Comparison of ENCODE assay signal across 33 cellular contexts in genomic region chr13:34776984-34777913, GRCh38.
"Had no signal": no experiment of that assay in that cellular context is flagged by ENCODE, and none has a peak within 500 bp of the region (broad histone marks: within the 10 kb centered on the region; RNA-seq: fewer than 3 reads in every experiment).

No MANE protein-coding gene starts in this region.

- H3K4me1 Mint-ChIP-seq: activated CD4-positive, alpha-beta T cell treated with anti-CD3 and anti-CD28 coated beads, Interleukin-2, amount 10 ng/mL, durations not matched to agents 24 days and 14 days; activated naive CD4-positive, alpha-beta T cell treated with anti-CD3 and anti-CD28 coated beads, Interleukin-2, amount 10 ng/mL, durations not matched to agents 7 days and 5 days; activated naive CD8-positive, alpha-beta T cell treated with anti-CD3 and anti-CD28 coated beads, Interleukin-2, amount 10 ng/mL, durations not matched to agents 7 days and 5 days; immature natural killer cell; naive B cell; stimulated activated effector memory CD8-positive, alpha-beta T cell treated with anti-CD3 and anti-CD28 coated beads, Interleukin-12 subunit alpha, Interleukin-12 subunit beta, amount 100 ng/mL, for 72 hours had no signal

- ATAC-seq: activated CD4-positive, CD25-positive, alpha-beta regulatory T cell treated with anti-CD3 and anti-CD28 coated beads, Interleukin-2, amount 50 U/mL, for 24 hours; effector memory CD8-positive, alpha-beta T cell; gastroesophageal sphincter; pancreas; sciatic nerve; stimulated activated effector memory CD8-positive, alpha-beta T cell treated with anti-CD3 and anti-CD28 coated beads, Interleukin-12 subunit alpha, Interleukin-12 subunit beta, amount 100 ng/mL, for 72 hours had no signal

- DNase-seq: activated CD4-positive, alpha-beta memory T cell treated with anti-CD3 and anti-CD28 coated beads for 36 hours; activated CD4-positive, alpha-beta T cell treated with anti-CD3 and anti-CD28 coated beads, Interleukin-2, amount 10 ng/mL, durations not matched to agents 24 days and 14 days; activated CD8-positive, alpha-beta memory T cell treated with anti-CD3 and anti-CD28 coated beads, Interleukin-2, amount 50 U/mL, for 4 hours; activated gamma-delta T cell; activated naive CD4-positive, alpha-beta T cell treated with anti-CD3 and anti-CD28 coated beads, Interleukin-2, amount 10 ng/mL, durations not matched to agents 7 days and 5 days; activated naive CD8-positive, alpha-beta T cell treated with anti-CD3 and anti-CD28 coated beads, Interleukin-2, amount 10 ng/mL, durations not matched to agents 7 days and 5 days; activated T-cell treated with anti-CD3 and anti-CD28 coated beads, Interleukin-2, amount 50 U/mL, for 1 hour; brain microvascular endothelial cell; cortex of kidney; effector memory CD8-positive, alpha-beta T cell; hippocampal formation; immature natural killer cell; kidney; left ventricle myocardium inferior; naive B cell; nephron progenitor cell; pancreas; retina; stimulated activated CD4-positive, alpha-beta T cell treated with anti-CD3 and anti-CD28 coated beads, Interleukin-4, amount 100 ng/mL, for 24 hours; T-helper 1 cell; trophoblast cell; uterus had no signal

- H3K36me3 ChIP-seq: brain microvascular endothelial cell, gastroesophageal sphincter, left ventricle myocardium inferior, neutrophil, pancreas, prostate gland, thoracic aorta, uterus had no signal

- H3K4me1 ChIP-seq: gastroesophageal sphincter, pancreas, prostate gland, uterus had no signal

- H3K9me3 Mint-ChIP-seq: activated CD4-positive, alpha-beta memory T cell treated with anti-CD3 and anti-CD28 coated beads for 36 hours; activated CD4-positive, alpha-beta T cell treated with anti-CD3 and anti-CD28 coated beads, Interleukin-2, amount 10 ng/mL, durations not matched to agents 24 days and 14 days; activated naive CD4-positive, alpha-beta T cell treated with anti-CD3 and anti-CD28 coated beads, Interleukin-2, amount 10 ng/mL, durations not matched to agents 7 days and 5 days; activated naive CD8-positive, alpha-beta T cell treated with anti-CD3 and anti-CD28 coated beads, Interleukin-2, amount 10 ng/mL, durations not matched to agents 7 days and 5 days; activated T-helper 1 cell treated with anti-CD3 and anti-CD28 coated beads, Interleukin-12 subunit alpha, Interleukin-12 subunit beta, Interleukin-2, Interleukin-4 antibody, amounts not matched to agents 30 ng/mL and 10 ng/mL and 1 ng/mL, durations not matched to agents 14 hours and 24 hours and 36 hours had no signal

- H3K27me3 Mint-ChIP-seq: activated CD4-positive, alpha-beta memory T cell treated with anti-CD3 and anti-CD28 coated beads for 36 hours; activated CD4-positive, alpha-beta T cell treated with anti-CD3 and anti-CD28 coated beads, Interleukin-2, amount 10 ng/mL, durations not matched to agents 24 days and 14 days; activated naive CD4-positive, alpha-beta T cell treated with anti-CD3 and anti-CD28 coated beads, Interleukin-2, amount 10 ng/mL, durations not matched to agents 7 days and 5 days; effector memory CD8-positive, alpha-beta T cell; naive B cell had no signal

- H3K9me3 ChIP-seq: neutrophil, pancreas, prostate gland, thoracic aorta, uterus had no signal

- H3K27ac Mint-ChIP-seq: activated CD4-positive, alpha-beta memory T cell treated with anti-CD3 and anti-CD28 coated beads for 36 hours; activated CD4-positive, alpha-beta T cell treated with anti-CD3 and anti-CD28 coated beads, Interleukin-2, amount 10 ng/mL, durations not matched to agents 24 days and 14 days; activated naive CD4-positive, alpha-beta T cell treated with anti-CD3 and anti-CD28 coated beads, Interleukin-2, amount 10 ng/mL, durations not matched to agents 7 days and 5 days; activated naive CD8-positive, alpha-beta T cell treated with anti-CD3 and anti-CD28 coated beads, Interleukin-2, amount 10 ng/mL, durations not matched to agents 7 days and 5 days; activated T-helper 1 cell treated with anti-CD3 and anti-CD28 coated beads, Interleukin-12 subunit alpha, Interleukin-12 subunit beta, Interleukin-2, Interleukin-4 antibody, amounts not matched to agents 30 ng/mL and 10 ng/mL and 1 ng/mL, durations not matched to agents 14 hours and 24 hours and 36 hours; effector memory CD8-positive, alpha-beta T cell; immature natural killer cell; nephron progenitor cell; stimulated activated effector memory CD8-positive, alpha-beta T cell treated with anti-CD3 and anti-CD28 coated beads, Interleukin-12 subunit alpha, Interleukin-12 subunit beta, amount 100 ng/mL, for 72 hours; stimulated activated naive CD8-positive, alpha-beta T cell treated with anti-CD3 and anti-CD28 coated beads, Interleukin-15, Interleukin-2, amounts not matched to agents 100 ng/mL and 50 ng/mL, for 24 hours had no signal

- H3K36me3 Mint-ChIP-seq: activated CD4-positive, alpha-beta memory T cell treated with anti-CD3 and anti-CD28 coated beads for 36 hours; activated naive CD4-positive, alpha-beta T cell treated with anti-CD3 and anti-CD28 coated beads, Interleukin-2, amount 10 ng/mL, durations not matched to agents 7 days and 5 days; activated naive CD8-positive, alpha-beta T cell treated with anti-CD3 and anti-CD28 coated beads, Interleukin-2, amount 10 ng/mL, durations not matched to agents 7 days and 5 days; naive B cell; stimulated activated effector memory CD8-positive, alpha-beta T cell treated with anti-CD3 and anti-CD28 coated beads, Interleukin-12 subunit alpha, Interleukin-12 subunit beta, amount 100 ng/mL, for 72 hours had no signal

- H3K27me3 ChIP-seq: brain microvascular endothelial cell, gastroesophageal sphincter, neutrophil, pancreas, uterus had no signal

- H3K4me3 Mint-ChIP-seq: activated CD4-positive, alpha-beta memory T cell treated with anti-CD3 and anti-CD28 coated beads for 36 hours; activated CD4-positive, alpha-beta T cell treated with anti-CD3 and anti-CD28 coated beads, Interleukin-2, amount 10 ng/mL, durations not matched to agents 24 days and 14 days; activated naive CD4-positive, alpha-beta T cell treated with anti-CD3 and anti-CD28 coated beads, Interleukin-2, amount 10 ng/mL, durations not matched to agents 7 days and 5 days; activated naive CD8-positive, alpha-beta T cell treated with anti-CD3 and anti-CD28 coated beads, Interleukin-2, amount 10 ng/mL, durations not matched to agents 7 days and 5 days; activated T-helper 1 cell treated with anti-CD3 and anti-CD28 coated beads, Interleukin-12 subunit alpha, Interleukin-12 subunit beta, Interleukin-2, Interleukin-4 antibody, amounts not matched to agents 30 ng/mL and 10 ng/mL and 1 ng/mL, durations not matched to agents 14 hours and 24 hours and 36 hours; effector memory CD8-positive, alpha-beta T cell; immature natural killer cell; naive B cell; nephron progenitor cell; stimulated activated effector memory CD8-positive, alpha-beta T cell treated with anti-CD3 and anti-CD28 coated beads, Interleukin-12 subunit alpha, Interleukin-12 subunit beta, amount 100 ng/mL, for 72 hours; stimulated activated naive CD8-positive, alpha-beta T cell treated with anti-CD3 and anti-CD28 coated beads, Interleukin-15, Interleukin-2, amounts not matched to agents 100 ng/mL and 50 ng/mL, for 24 hours had no signal

- H3K4me3 ChIP-seq: gastroesophageal sphincter, left ventricle myocardium inferior, pancreas, prostate gland, skin epidermis, thoracic aorta, uterus had no signal

- H3K27ac ChIP-seq: brain microvascular endothelial cell, gastroesophageal sphincter, left ventricle myocardium inferior, neutrophil, pancreas, prostate gland, skin epidermis, thoracic aorta, VCaP had no signal
